In the genomic region with DNA sequence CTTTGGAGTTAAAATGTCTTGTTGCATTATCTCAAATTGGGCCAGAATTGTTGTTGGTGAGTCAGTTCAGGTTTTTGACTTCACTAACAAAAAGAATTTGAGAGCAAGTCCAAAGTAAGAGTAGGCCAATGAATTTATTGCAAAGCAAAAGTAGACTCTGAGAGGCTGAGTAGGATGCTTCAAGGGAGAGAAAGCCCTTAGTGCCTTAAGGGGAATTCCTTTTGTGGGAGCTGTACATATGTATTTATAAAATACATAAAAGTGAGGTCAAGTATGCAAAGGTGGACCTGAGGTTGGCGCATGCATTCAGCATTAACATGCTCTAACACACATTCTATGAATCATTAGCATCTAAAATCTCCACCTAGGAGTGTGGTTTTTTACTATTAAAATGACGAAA, we compare ENCODE assay signal across 34 cellular contexts.
A peak's percentile ranks its signal among the peaks of the same experiment; 100 is the strongest.
DNase-seq lines count a peak whose midpoint lies in the region; ATAC-seq, FAIRE-seq and TF ChIP-seq lines count a peak whose summit lies in the region.
"Had no signal": no experiment of that assay in that cellular context is flagged by ENCODE, and none has a peak within 500 bp of the region (broad histone marks: within the 10 kb centered on the region; RNA-seq: fewer than 3 reads in every experiment).

No MANE protein-coding gene starts in this region.

- H3K56ac ChIP-seq in IMR-90 (ENCODE audit: extremely low read depth, insufficient read depth, low read length), result no peak overlapping the region

- H3K18ac ChIP-seq in IMR-90 (ENCODE audit: low read depth, low read length), result no peak overlapping the region

- H4K8ac ChIP-seq in IMR-90 (ENCODE audit: low read depth in 2 of 2, low read length in 2 of 2), result peak overlapping the region in 1 of 2 experiments; percentile 4; a peak in 1 of 4 replicates

- H3K4me3 ChIP-seq in IMR-90 (ENCODE audit: insufficient read depth, low read depth, low read length) (no peak overlapping the region), bronchial epithelial cell (ENCODE audit: low read depth, low read length) (no peak overlapping the region)
- H3K4me3 ChIP-seq: cardiac muscle cell, coronary artery, heart right ventricle, lung, prostate gland, sigmoid colon, tibial artery, vagina had no signal

- BruUV-seq in IMR-90 (replicated peaks; lab: Mats Ljungman, UMichigan), result no TSS peak

- dilution Hi-C loops in IMR-90 (cut with HindIII; ENCODE audit: low sequenced_read_pairs, unreplicated experiment), result no loop called here

- H3K4me2 ChIP-seq in IMR-90 (ENCODE audit: low read depth, low read length), result no peak overlapping the region

- peak overlapping the region; percentile 1 for H2BK5ac ChIP-seq in IMR-90 (ENCODE audit: low read depth, low read length, poor library complexity, severe bottlenecking)

- ATAC-seq in IMR-90 (ENCODE audit: low read depth), result no peak
- ATAC-seq in GM19035 (IDR thresholded peaks at IDR 0.05; ENCODE audit: unreplicated experiment), result no peak
- ATAC-seq: heart right ventricle, natural killer cell had no signal

- peak overlapping the region; percentile 64; the same call in 1 of the 2 replicates for H3K14ac ChIP-seq in IMR-90 (replicated peaks; ENCODE audit: low read depth, low read length)

- POLR2A ChIA-PET in IMR-90 (lab: Charles Lee; ENCODE audit: unreplicated experiment), result no interaction called here

- H2BK20ac ChIP-seq in IMR-90 (ENCODE audit: low read depth, low read length), result peak overlapping the region; percentile 61

- H2BK120ac ChIP-seq in IMR-90 (ENCODE audit: low read depth, low read length), result peak overlapping the region; percentile 58

- H3K27me3 ChIP-seq in IMR-90 (ENCODE audit: control insufficient read depth, insufficient read depth, low read length) (no peaks in the 10 kb centered on the region), bronchial epithelial cell (ENCODE audit: control insufficient read depth, insufficient read depth, low read length) (no peaks in the 10 kb centered on the region)
- H3K27me3 ChIP-seq: cardiac muscle cell, heart right ventricle, sigmoid colon, tibial artery, vagina had no signal

- no CpG with 5 or more reads among the region's 2 CpGs for WGBS in IMR-90 (ENCODE audit: extremely low coverage in 2 of 2, insufficient read length in 1 of 2), 2 experiments

- no peak for TF ChIP-seq CTCF in IMR-90 (conservative IDR thresholded peaks at IDR 0.05; ENCODE audit: low read depth, low read length)
- TF ChIP-seq CTCF in bronchial epithelial cell (IDR thresholded peaks at IDR 0.05; ENCODE audit: insufficient read depth, low read length, severe bottlenecking), result no peak

- peaks cover 3% of the 10 kb centered on the region; the same call in 1 of the 2 replicates for H3K4me1 ChIP-seq in IMR-90 (ENCODE audit: control insufficient read depth, insufficient read depth, low read length)
- H3K4me1 ChIP-seq: heart right ventricle, prostate gland, sigmoid colon, vagina had no signal

- H3K27ac ChIP-seq in IMR-90 (ENCODE audit: insufficient read depth, low read length), result no peak overlapping the region
- H3K27ac ChIP-seq: C4-2B, cardiac muscle cell, coronary artery, heart right ventricle, prostate gland, sigmoid colon, tibial artery, vagina, VCaP had no signal

- H4K91ac ChIP-seq in IMR-90 (ENCODE audit: insufficient read depth, low read depth, low read length), result peak overlapping the region; percentile 32; the same call in 1 of the 2 replicates

- H3K9me3 ChIP-seq in IMR-90 (ENCODE audit: control insufficient read depth, insufficient read depth, low read length), result no peaks in the 10 kb centered on the region
- H3K9me3 ChIP-seq: prostate gland, sigmoid colon, tibial artery, vagina had no signal

- CTCF ChIA-PET in IMR-90 (lab: Yijun Ruan, JAX), result interaction anchor here (0.6 kb wide), 1 partner anchor 14 kb away, joined by 5 read pairs; no protein-coding TSS in a partner anchor

- in situ Hi-C loops in IMR-90 (cut with MboI; ENCODE audit: low sequenced_read_pairs), result no loop called here

- H3K4ac ChIP-seq in IMR-90 (ENCODE audit: low read depth, low read length), result no peak overlapping the region

- no peak overlapping the region for H3K9ac ChIP-seq in IMR-90 (ENCODE audit: low read depth, low read length)

- H3K79me1 ChIP-seq in IMR-90 (ENCODE audit: low read depth in 1 of 2, low read length in 2 of 2), result no peaks in the 10 kb centered on the region

- H3K36me3 ChIP-seq in IMR-90 (ENCODE audit: control insufficient read depth, insufficient read depth, low read length), result no peaks in the 10 kb centered on the region
- no peaks in the 10 kb centered on the region for H3K36me3 ChIP-seq in bronchial epithelial cell (ENCODE audit: control insufficient read depth, insufficient read depth, low read length)
- H3K36me3 ChIP-seq: cardiac muscle cell, heart right ventricle, prostate gland, sigmoid colon, tibial artery, vagina had no signal

- peak overlapping the region; percentile 68; the same call in 1 of the 2 replicates for H4K5ac ChIP-seq in IMR-90 (ENCODE audit: low read depth, low read length)

- peak overlapping the region; percentile 78; the same call in 1 of the 3 replicates for H2BK15ac ChIP-seq in IMR-90 (ENCODE audit: low read depth, low read length)

- intact Hi-C loops in IMR-90 (cut with micrococcal nuclease), result no loop called here

- no peak for TF ChIP-seq POLR2A in IMR-90 (IDR thresholded peaks at IDR 0.05; ENCODE audit: low read depth, low read length)

- H2AK9ac ChIP-seq in IMR-90 (replicated peaks; ENCODE audit: low read depth, low read length, poor library complexity), result no peak overlapping the region

- no peak for TF ChIP-seq RAD21 in IMR-90 (IDR thresholded peaks at IDR 0.05; ENCODE audit: low read length)

- peaks cover 7% of the 10 kb centered on the region for H3K9me1 ChIP-seq in IMR-90 (ENCODE audit: insufficient read depth, low read length)

- H2AK5ac ChIP-seq in IMR-90 (ENCODE audit: low read depth, low read length), result peak overlapping the region; percentile 17; the same call in 1 of the 2 replicates

- peak overlapping the region; percentile 16 for H2AFZ ChIP-seq in IMR-90 (replicated peaks; ENCODE audit: low read length, poor library complexity)

- H4K20me1 ChIP-seq in IMR-90 (ENCODE audit: insufficient read depth, low read length), result no peaks in the 10 kb centered on the region

- peak; percentile 81 for DNase-seq in ELR (ENCODE audit: low read depth)
- peak; percentile 40 for DNase-seq in IMR-90
- DNase-seq in bronchial epithelial cell (ENCODE audit: low read depth), result peak; percentile 97
- peak; percentile 14 for DNase-seq in kidney tubule cell (ENCODE audit: low spot score)
- DNase-seq in retina, result no peak
- DNase-seq in LoVo (ENCODE audit: low spot score), result no peak
- DNase-seq: activated CD4-positive, alpha-beta T cell treated with anti-CD3 and anti-CD28 coated beads for 4 hours; activated effector memory CD4-positive, alpha-beta T cell treated with anti-CD3 and anti-CD28 coated beads, Interleukin-2, amount 50 U/mL, for 16 hours; activated T-cell treated with anti-CD3 and anti-CD28 coated beads, Interleukin-2, amount 50 U/mL, for 1 hour; anterior cingulate cortex; COR-L47; effector CD8-positive, alpha-beta T cell; heart right ventricle; Kasumi-1; kidney glomerular epithelial cell; natural killer cell; NCI-H146; NCI-H2107; nucleus accumbens; OCI-M1; SHP77; sigmoid colon; stimulated activated CD4-positive, alpha-beta T cell treated with anti-CD3 and anti-CD28 coated beads, Interleukin-4, amount 100 ng/mL, for 1 hour; T-helper 9 cell; tibial artery had no signal

- H3K23ac ChIP-seq in IMR-90 (ENCODE audit: low read depth, low read length), result no peak overlapping the region

- FAIRE-seq in bronchial epithelial cell (lab: Jason Lieb, UNC), result no peak
- FAIRE-seq: G401.6 had no signal

TF ChIP-seq in IMR-90, 13 proteins besides CTCF, POLR2A, EP300 and RAD21:
- TF ChIP-seq, protein P1, sequence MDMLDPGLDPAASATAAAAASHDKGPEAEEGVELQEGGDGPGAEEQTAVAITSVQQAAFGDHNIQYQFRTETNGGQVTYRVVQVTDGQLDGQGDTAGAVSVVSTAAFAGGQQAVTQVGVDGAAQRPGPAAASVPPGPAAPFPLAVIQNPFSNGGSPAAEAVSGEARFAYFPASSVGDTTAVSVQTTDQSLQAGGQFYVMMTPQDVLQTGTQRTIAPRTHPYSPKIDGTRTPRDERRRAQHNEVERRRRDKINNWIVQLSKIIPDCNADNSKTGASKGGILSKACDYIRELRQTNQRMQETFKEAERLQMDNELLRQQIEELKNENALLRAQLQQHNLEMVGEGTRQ (IDR thresholded peaks at IDR 0.05; ENCODE audit: low read depth, low read length), result no peak
- TF ChIP-seq MAFK (IDR thresholded peaks at IDR 0.05; ENCODE audit: low read depth, low read length) (no peak), NFE2L2 (IDR thresholded peaks at IDR 0.05; ENCODE audit: low read depth, low read length) (no peak), SMC3 (IDR thresholded peaks at IDR 0.05; ENCODE audit: low read depth, low read length) (no peak), CHD1 (IDR thresholded peaks at IDR 0.05; ENCODE audit: low read depth, low read length) (no peak), RCOR1 (IDR thresholded peaks at IDR 0.05; ENCODE audit: insufficient replicate concordance, low read length) (no peak), RFX5 (IDR thresholded peaks at IDR 0.05; ENCODE audit: low read depth, low read length) (no peak), CEBPB (IDR thresholded peaks at IDR 0.05; ENCODE audit: low read depth, low read length) (no peak), MXI1 (IDR thresholded peaks at IDR 0.05; ENCODE audit: borderline replicate concordance, low read depth, low read length) (no peak), FOS (IDR thresholded peaks at IDR 0.05; ENCODE audit: low read depth, low read length) (no peak), BHLHE40 (IDR thresholded peaks at IDR 0.05; ENCODE audit: low read depth, low read length) (no peak), MAZ (IDR thresholded peaks at IDR 0.05; ENCODE audit: borderline replicate concordance, low read depth, low read length) (no peak)
- TF ChIP-seq, protein P2, sequence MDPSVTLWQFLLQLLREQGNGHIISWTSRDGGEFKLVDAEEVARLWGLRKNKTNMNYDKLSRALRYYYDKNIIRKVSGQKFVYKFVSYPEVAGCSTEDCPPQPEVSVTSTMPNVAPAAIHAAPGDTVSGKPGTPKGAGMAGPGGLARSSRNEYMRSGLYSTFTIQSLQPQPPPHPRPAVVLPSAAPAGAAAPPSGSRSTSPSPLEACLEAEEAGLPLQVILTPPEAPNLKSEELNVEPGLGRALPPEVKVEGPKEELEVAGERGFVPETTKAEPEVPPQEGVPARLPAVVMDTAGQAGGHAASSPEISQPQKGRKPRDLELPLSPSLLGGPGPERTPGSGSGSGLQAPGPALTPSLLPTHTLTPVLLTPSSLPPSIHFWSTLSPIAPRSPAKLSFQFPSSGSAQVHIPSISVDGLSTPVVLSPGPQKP (IDR thresholded peaks at IDR 0.05; ENCODE audit: borderline replicate concordance, low read depth, low read length), result no peak

Comparison
In these comparisons a context has a peak if more than half of its experiments do, and no peak if none do; other contexts are left out.
1. DNase-seq: peak in ELR (single experiment), IMR-90 (single experiment), bronchial epithelial cell (single experiment) and kidney tubule cell (single experiment); none in retina (single experiment) and LoVo (single experiment).